23 cellular contexts compared by ENCODE assay signal in genomic region chr10:122303271-122304053, GRCh38. TPM values are rescaled to one million over a fixed set of nuclear protein-coding genes. Genes with fewer than 3 reads are reported as not detected.
DNase-seq lines count a peak whose midpoint lies in the region; ATAC-seq and TF ChIP-seq lines count a peak whose summit lies in the region.
"Had no signal": no experiment of that assay in that cellular context is flagged by ENCODE, and none has a peak within 500 bp of the region (broad histone marks: within the 10 kb centered on the region; RNA-seq: fewer than 3 reads in every experiment).

No MANE protein-coding gene starts in this region.

- no peak for TF ChIP-seq RAD21 in liver (IDR thresholded peaks at IDR 0.05)

- H3K79me2 ChIP-seq in PC-9 (ENCODE audit: low read depth) = no peaks in the 10 kb centered on the region

- 89% methylated on average over 9 of the region's 9 CpGs for WGBS in liver

- H3K9me3 ChIP-seq in Panc1 (ENCODE audit: control insufficient read depth, insufficient read depth, low read depth, low read length) (no peaks in the 10 kb centered on the region; the same call in 1 of the 2 replicates), liver (ENCODE audit: control insufficient read depth in 4 of 4, low read length in 3 of 4) (no peaks in the 10 kb centered on the region), vagina (no peaks in the 10 kb centered on the region), PC-9 (ENCODE audit: insufficient read depth, low read depth) (no peaks in the 10 kb centered on the region)
- H3K9me3 ChIP-seq: HAP-1 had no signal

- H2AFZ ChIP-seq in PC-9 = no peak overlapping the region
- H2AFZ ChIP-seq: GM23248 had no signal

- H3K36me3 ChIP-seq in Panc1 (ENCODE audit: control insufficient read depth, insufficient read depth, low read length) = no peaks in the 10 kb centered on the region
- H3K36me3 ChIP-seq in liver (ENCODE audit: control insufficient read depth in 4 of 4, insufficient read depth in 3 of 4, low read depth in 1 of 4, low read length in 3 of 4) = no peaks in the 10 kb centered on the region
- H3K36me3 ChIP-seq in vagina = no peaks in the 10 kb centered on the region
- H3K36me3 ChIP-seq in PC-9 (ENCODE audit: low read depth) = no peaks in the 10 kb centered on the region
- H3K36me3 ChIP-seq: HAP-1 had no signal

- in situ Hi-C loops in Panc1 (cut with HindIII; ENCODE audit: low pct_unique_long_range_greater_than_20kb, low sequenced_read_pairs) = no loop called here

- no peak for TF ChIP-seq POLR2A in vagina (IDR thresholded peaks at IDR 0.05)

- peaks cover 33% of the 10 kb centered on the region for H3K4me1 ChIP-seq in Panc1 (ENCODE audit: control insufficient read depth, insufficient read depth, low read length)
- peaks cover 2 to 28% (median 16%) of the 10 kb centered on the region in 4 donors for H3K4me1 ChIP-seq in liver (ENCODE audit: control insufficient read depth in 4 of 4, insufficient read depth in 4 of 4, low read length in 3 of 4)
- H3K4me1 ChIP-seq in vagina = peaks cover 17% of the 10 kb centered on the region
- H3K4me1 ChIP-seq in PC-9 (replicated peaks; ENCODE audit: insufficient read depth) = peaks cover 17% of the 10 kb centered on the region
- H3K4me1 ChIP-seq: HAP-1 had no signal

- H3K4me3 ChIP-seq in Panc1 (ENCODE audit: low read depth in 2 of 2, low read length in 2 of 2) (no peak overlapping the region), liver (ENCODE audit: low read depth in 1 of 3, low read length in 3 of 3) (no peak overlapping the region), vagina (no peak overlapping the region), PC-9 (no peak overlapping the region)
- H3K4me3 ChIP-seq: GM23248, HAP-1 had no signal

- BruUV-seq in Panc1 (replicated peaks; lab: Mats Ljungman, UMichigan) (no TSS peak), PC-9 (replicated peaks; lab: Mats Ljungman, UMichigan) (no TSS peak)

- no peaks in the 10 kb centered on the region for H4K20me1 ChIP-seq in PC-9 (ENCODE audit: insufficient read depth)

- no peak for ATAC-seq in Panc1

- POLR2A ChIA-PET in Panc1 (lab: Charles Lee) (no interaction called here), PC-9 (lab: Charles Lee; ENCODE audit: unreplicated experiment) (no interaction called here)

- TF ChIP-seq CTCF in Panc1 (IDR thresholded peaks at IDR 0.05) (no peak), liver (IDR thresholded peaks at IDR 0.05; ENCODE audit: low read depth, low read length, missing input control) (no peak), vagina (IDR thresholded peaks at IDR 0.05) (no peak), PC-9 (conservative IDR thresholded peaks at IDR 0.05) (no peak)

- peaks cover 9% of the 10 kb centered on the region; the same call in 1 of the 2 replicates for H3F3A ChIP-seq in PC-9 (ENCODE audit: insufficient read depth, low read depth)

- DNase-seq in Panc1 (ENCODE audit: low read depth, low spot score) (no peak), foreskin melanocyte (peak; percentile 81), substantia nigra (lab: John Stamatoyannopoulos, UW) (no peak), vagina (ENCODE audit: extremely low spot score in 2 of 2) (no peak), PC-9 (no peak), SW 1271 (lab: John Stamatoyannopoulos, UW) (no peak)
- no peak for DNase-seq in NK-92 treated with Interleukin-12 subunit alpha and Interleukin-12 subunit beta, amount 100 ng/mL, for 24 hours (lab: John Stamatoyannopoulos, UW)
- DNase-seq: AML-193; CD8-positive, alpha-beta memory T cell; GM23248; Kasumi-1; NCI-H1694; NCI-H2081; NCI-H2171 treated with DMSO at 0.1 percent for 48 hours; NCI-H526; RPMI8226; SHP77 had no signal

- H3K27me3 ChIP-seq in Panc1 (ENCODE audit: control insufficient read depth, insufficient read depth, low read length) = no peaks in the 10 kb centered on the region
- H3K27me3 ChIP-seq in liver (ENCODE audit: control insufficient read depth in 4 of 4, insufficient read depth in 4 of 4, low read length in 3 of 4) = no peaks in the 10 kb centered on the region
- H3K27me3 ChIP-seq in vagina = no peaks in the 10 kb centered on the region
- no peaks in the 10 kb centered on the region for H3K27me3 ChIP-seq in PC-9 (ENCODE audit: insufficient read depth, low read depth)

- intact Hi-C loops in Panc1 (cut with micrococcal nuclease; ENCODE audit: unreplicated experiment) (loop anchor here (2.0 kb wide), 1 partner anchor 71 kb away; the partner anchor contains the start of gene PLEKHA1), vagina (cut with DNase I) (no loop called here), PC-9 (cut with micrococcal nuclease; ENCODE audit: unreplicated experiment) (no loop called here)

- H3K9me2 ChIP-seq in PC-9 (ENCODE audit: insufficient read depth) = no peaks in the 10 kb centered on the region

- no peak overlapping the region for H3K4me2 ChIP-seq in PC-9

- H3K27ac ChIP-seq in Panc1 (ENCODE audit: low read length) (peak overlapping the region; percentile 51), liver (ENCODE audit: low read depth in 1 of 2, low read length in 2 of 2) (peak overlapping the region; percentile 63 to 72), substantia nigra (ENCODE audit: low read depth, low read length, poor library complexity, severe bottlenecking) (peak overlapping the region; percentile 98), vagina (no peak overlapping the region), PC-9 (no peak overlapping the region)
- H3K27ac ChIP-seq: C4-2B, GM23248 had no signal

- CTCF ChIA-PET in Panc1 (lab: Charles Lee) = interaction anchor here (0.6 kb wide), 1 partner anchor 256 kb away, joined by 3 read pairs; no protein-coding TSS in a partner anchor
- CTCF ChIA-PET in PC-9 (lab: Charles Lee) = no interaction called here

- no peak overlapping the region for H3K9ac ChIP-seq in liver (ENCODE audit: low read depth in 1 of 2, low read length in 2 of 2)
- H3K9ac ChIP-seq: GM23248 had no signal

TF ChIP-seq in liver, 16 proteins besides CTCF, POLR2A, EP300 and RAD21:
- no peak for TF ChIP-seq TAF1 (conservative IDR thresholded peaks at IDR 0.05)
- no peak for TF ChIP-seq FOXA2 (IDR thresholded peaks at IDR 0.05)
- no peak for TF ChIP-seq HNF4G (IDR thresholded peaks at IDR 0.05)
- no peak for TF ChIP-seq ATF3 (IDR thresholded peaks at IDR 0.05)
- no peak for TF ChIP-seq HNF4A (conservative IDR thresholded peaks at IDR 0.05)
- TF ChIP-seq EGR1 (IDR thresholded peaks at IDR 0.05; ENCODE audit: low read depth in 2 of 2) = no peak
- TF ChIP-seq ZBTB33 (IDR thresholded peaks at IDR 0.05) = no peak
- no peak for TF ChIP-seq SP1 (IDR thresholded peaks at IDR 0.05)
- no peak for TF ChIP-seq RXRA (IDR thresholded peaks at IDR 0.05)
- TF ChIP-seq REST (IDR thresholded peaks at IDR 0.05) = no peak
TF ChIP-seq in liver: peak in this region for 0.

RNA-seq across cellular contexts. Expression of gene BTBD16, which starts 32.4 kb away (rescaled TPM):
- total RNA-seq in Panc1 (2021; ENCODE audit: unreplicated experiment) (0.82 TPM), liver (1 to 10 TPM in 1 of 2 donors, under 1 TPM in 1; 0.42 to 1.4 TPM), vagina (not detected), PC-9 (2021) (0.28 and 0.37 TPM in 2 replicates)
- polyA plus RNA-seq in Panc1 (2012; ENCODE audit: insufficient read length) = 0.71 TPM
- 1 to 10 TPM; 2.3 to 2.8 TPM for polyA plus RNA-seq in liver
- total RNA-seq: A172; CD8-positive, alpha-beta memory T cell; Daoy; GM23248 had no signal
- polyA plus RNA-seq: AG04450; CD8-positive, alpha-beta memory T cell; GM23248 had no signal

Comparison
In these comparisons a context has a peak if more than half of its experiments do, and no peak if none do; other contexts are left out.
1. H3K27ac ChIP-seq: peak in Panc1 (single experiment), liver (2 of 2) and substantia nigra (single experiment); none in vagina (single experiment) and PC-9 (single experiment).